In genomic region chr21:26788783-26789182, GRCh38 we compare ENCODE assay signal across 23 cellular contexts. TPM values are rescaled to one million over a fixed set of nuclear protein-coding genes. Genes with fewer than 3 reads are reported as not detected.
A peak's percentile ranks its signal among the peaks of the same experiment; 100 is the strongest.
DNase-seq lines count a peak whose midpoint lies in the region; ATAC-seq and TF ChIP-seq lines count a peak whose summit lies in the region.
"Had no signal": no experiment of that assay in that cellular context is flagged by ENCODE, and none has a peak within 500 bp of the region (broad histone marks: within the 10 kb centered on the region; RNA-seq: fewer than 3 reads in every experiment).

No MANE protein-coding gene starts in this region.

- no peak overlapping the region for H3K4me2 ChIP-seq in GM23248 (ENCODE audit: unreplicated experiment)
- H3K4me2 ChIP-seq: KMS-11 had no signal

- no peak overlapping the region for H3K27ac ChIP-seq in GM23248
- H3K27ac ChIP-seq: 22Rv1, epithelial cell of prostate, KMS-11, SJSA1 had no signal

- no peak overlapping the region for H3K4me3 ChIP-seq in GM23248
- H3K4me3 ChIP-seq: GM12878, left lung, SJSA1 had no signal

- no peaks in the 10 kb centered on the region for H3F3A ChIP-seq in GM23248 (ENCODE audit: insufficient read depth)

- WGBS in GM23248 (ENCODE audit: low coverage in 1 of 2, low lambda C conversion rate in 2 of 2, missing lambda C conversion rate in 2 of 2), 2 experiments, result 87 to 88% methylated on average over 8 of the region's 8 CpGs

- no peaks in the 10 kb centered on the region for H3K36me3 ChIP-seq in GM23248 (ENCODE audit: low read depth)
- H3K36me3 ChIP-seq: left lung, SJSA1 had no signal

- H3K27me3 ChIP-seq in GM23248 (replicated peaks; ENCODE audit: insufficient read depth), result no peaks in the 10 kb centered on the region
- H3K27me3 ChIP-seq: left lung, SJSA1 had no signal

- in situ Hi-C loops in GM23248 (cut with MboI), result no loop called here

- H3K9me2 ChIP-seq in GM23248 (ENCODE audit: insufficient read depth), result no peaks in the 10 kb centered on the region

- H2AFZ ChIP-seq in GM23248, result no peak overlapping the region

- ATAC-seq in Right ventricle myocardium inferior, result peak; percentile 89
- peak; percentile 51 for ATAC-seq in left lobe of liver
- ATAC-seq in sciatic nerve, result peak; percentile 70
- no peak for ATAC-seq in omental fat pad (ENCODE audit: low FRiP score)
- no peak for ATAC-seq in GM21526 (IDR thresholded peaks at IDR 0.05; ENCODE audit: low FRiP score, unreplicated experiment)
- ATAC-seq: GM12878; left lung; PC-3; stimulated activated effector memory CD8-positive, alpha-beta T cell treated with anti-CD3 and anti-CD28 coated beads, Interleukin-12 subunit alpha, Interleukin-12 subunit beta, amount 100 ng/mL, for 72 hours had no signal

- no peaks in the 10 kb centered on the region for H4K20me1 ChIP-seq in GM23248 (ENCODE audit: insufficient read depth)

- no peaks in the 10 kb centered on the region for H3K9me3 ChIP-seq in GM23248 (ENCODE audit: low read depth)
- H3K9me3 ChIP-seq: left lung, SJSA1 had no signal

- H3K79me2 ChIP-seq in GM23248 (ENCODE audit: insufficient read depth), result no peaks in the 10 kb centered on the region

- no peak for TF ChIP-seq CTCF in omental fat pad (IDR thresholded peaks at IDR 0.05)

- intact Hi-C loops in Right ventricle myocardium inferior (cut with DNase I) (no loop called here), cardiac septum (cut with DNase I) (no loop called here), sciatic nerve (cut with DNase I) (no loop called here)

- H3K9ac ChIP-seq in GM23248, result no peak overlapping the region
- H3K9ac ChIP-seq: KMS-11 had no signal

- H3K4me1 ChIP-seq in GM23248 (ENCODE audit: insufficient read depth), result peaks cover 4% of the 10 kb centered on the region
- H3K4me1 ChIP-seq: left lung, SJSA1 had no signal

- peak; percentile 69 for DNase-seq in Right ventricle myocardium inferior (ENCODE audit: missing footprints)
- no peak for DNase-seq in cardiac septum (ENCODE audit: low spot score)
- no peak for DNase-seq in left lobe of liver (ENCODE audit: low spot score)
- DNase-seq in sciatic nerve (ENCODE audit: low spot score), result no peak
- no peak for DNase-seq in superior temporal gyrus (ENCODE audit: extremely low spot score)
- DNase-seq in omental fat pad (ENCODE audit: low spot score), result no peak
- DNase-seq in GM23248, result no peak
- DNase-seq: activated CD4-positive, alpha-beta T cell treated with anti-CD3 and anti-CD28 coated beads for 48 hours; activated naive CD8-positive, alpha-beta T cell treated with anti-CD3 and anti-CD28 coated beads, Interleukin-2, amount 10 ng/mL, durations not matched to agents 7 days and 5 days; dermis blood vessel endothelial cell; glutamatergic neuron; GOT3; left lung; NCI-H187; NCI-H774; PC-3 had no signal

RNA-seq across cellular contexts. Expression of gene ADAMTS1, which starts 56.4 kb away (rescaled TPM):
- 59.3 TPM for total RNA-seq in Right ventricle myocardium inferior
- 92.5 TPM for total RNA-seq in cardiac septum
- 3.3 TPM for total RNA-seq in left lobe of liver
- total RNA-seq in sciatic nerve, result 128 TPM
- total RNA-seq in omental fat pad, result 100 to 1,000 TPM; 156 to 391 (median 347) TPM
- 165 and 166 TPM in 2 replicates for total RNA-seq in GM23248 (2014; rRNA removed; shearing (Covaris generic))
- 211 and 214 TPM in 2 replicates for polyA plus RNA-seq in GM23248 (2016; fragmentation: Nextera tagmentation; extraction: Ambion mirVana)

Comparison
In these comparisons a context has a peak if more than half of its experiments do, and no peak if none do; other contexts are left out.
1. ATAC-seq: peak in Right ventricle myocardium inferior (single experiment), left lobe of liver (single experiment) and sciatic nerve (single experiment); none in omental fat pad (single experiment) and GM21526 (single experiment).
2. RNA of gene ADAMTS1, which starts 56.4 kb away (total RNA-seq): 156 to 391 TPM in omental fat pad, 165 to 166 TPM in GM23248, 128 TPM in sciatic nerve (single experiment), 92.5 TPM in cardiac septum (single experiment) and 59.3 TPM in Right ventricle myocardium inferior (single experiment); 3.3 TPM in left lobe of liver (single experiment); every median in the first group is over 10 times any median in the second.